Comparison of ENCODE assay signal across 10 cellular contexts in genomic region chr6:31495580-31495979, GRCh38. TPM values are rescaled to one million over a fixed set of nuclear protein-coding genes. Genes with fewer than 3 reads are reported as not detected.
A peak's percentile ranks its signal among the peaks of the same experiment; 100 is the strongest.
DNase-seq lines count a peak whose midpoint lies in the region; ATAC-seq and TF ChIP-seq lines count a peak whose summit lies in the region.
"Had no signal": no experiment of that assay in that cellular context is flagged by ENCODE, and none has a peak within 500 bp of the region (broad histone marks: within the 10 kb centered on the region; RNA-seq: fewer than 3 reads in every experiment).

No MANE protein-coding gene starts in this region.

- no peaks in the 10 kb centered on the region for H3K36me3 Mint-ChIP-seq in naive thymus-derived CD8-positive, alpha-beta T cell

- intact Hi-C loops in sigmoid colon (cut with DNase I), result loop anchor here (2.0 kb wide), 1 partner anchor 45 kb away; no protein-coding TSS in a partner anchor

- H3K27me3 Mint-ChIP-seq in naive thymus-derived CD8-positive, alpha-beta T cell, result no peaks in the 10 kb centered on the region

- H3K4me3 ChIP-seq in Loucy (ENCODE audit: low read length, poor library complexity, severe bottlenecking), result peak overlapping the region; percentile 94
- H3K4me3 ChIP-seq in brain microvascular endothelial cell (ENCODE audit: low read depth, low read length), result peak overlapping the region; percentile 54
- H3K4me3 ChIP-seq in sigmoid colon, result no peak overlapping the region

- peak overlapping the region; percentile 94 for H3K9ac ChIP-seq in Loucy (ENCODE audit: low read depth, low read length, poor library complexity, severe bottlenecking)

- H3K79me2 ChIP-seq in Loucy (ENCODE audit: insufficient read depth, low read length), result peaks cover 55% of the 10 kb centered on the region

- H3K27ac ChIP-seq in brain microvascular endothelial cell, result peak overlapping the region; percentile 93
- no peak overlapping the region for H3K27ac ChIP-seq in sigmoid colon

- WGBS in sigmoid colon, 2 donors, result 60 to 69% methylated on average over 2 of the region's 2 CpGs

- H3K27me3 ChIP-seq in Loucy (ENCODE audit: insufficient read depth, low read length, poor library complexity, severe bottlenecking) (no peaks in the 10 kb centered on the region), brain microvascular endothelial cell (replicated peaks) (no peaks in the 10 kb centered on the region), sigmoid colon (peaks cover 16 to 73% (median 40%) of the 10 kb centered on the region in 3 donors)
- H3K27me3 ChIP-seq: ascending aorta had no signal

- ATAC-seq in naive thymus-derived CD8-positive, alpha-beta T cell, result no peak
- ATAC-seq in HG02678 (IDR thresholded peaks at IDR 0.05; ENCODE audit: unreplicated experiment) (no peak), HG02938 (IDR thresholded peaks at IDR 0.05; ENCODE audit: unreplicated experiment) (no peak)

- H3K9me3 ChIP-seq in Loucy (ENCODE audit: insufficient read depth, low read depth, low read length) (no peaks in the 10 kb centered on the region), sigmoid colon (no peaks in the 10 kb centered on the region)
- H3K9me3 ChIP-seq: ascending aorta had no signal

- no peak for TF ChIP-seq EP300 in sigmoid colon (IDR thresholded peaks at IDR 0.05)

- H2AFZ ChIP-seq in Loucy (ENCODE audit: low read length), result no peak overlapping the region

- peak; percentile 78 for DNase-seq in EL
- peak; percentile 88 for DNase-seq in brain microvascular endothelial cell
- DNase-seq in naive thymus-derived CD8-positive, alpha-beta T cell, result no peak
- no peak for DNase-seq in islet precursor cell
- DNase-seq in sigmoid colon, result no peak
- DNase-seq: NCI-H2171 had no signal

- POLR2A ChIA-PET in naive thymus-derived CD8-positive, alpha-beta T cell (lab: Charles Lee), result interaction anchor here (0.6 to 7.2 kb wide), 12 partner anchors 33 to 1349 kb away, joined by 3 to 80 read pairs (median 4); partner anchors contain the start of genes BAG6, DDX39B, LTB and MCCD1

- peak overlapping the region; percentile 93 for H3K4me2 ChIP-seq in Loucy (ENCODE audit: low read depth, low read length, poor library complexity, severe bottlenecking)

- H3K27ac Mint-ChIP-seq in naive thymus-derived CD8-positive, alpha-beta T cell, result peak overlapping the region; percentile 41 to 96 (median 88)

- H3K36me3 ChIP-seq in Loucy (ENCODE audit: insufficient read depth, low read length), result no peaks in the 10 kb centered on the region
- no peaks in the 10 kb centered on the region for H3K36me3 ChIP-seq in brain microvascular endothelial cell (replicated peaks)
- no peaks in the 10 kb centered on the region for H3K36me3 ChIP-seq in sigmoid colon
- H3K36me3 ChIP-seq: ascending aorta had no signal

- no peak for TF ChIP-seq POLR2A in sigmoid colon (IDR thresholded peaks at IDR 0.05)

- H3K9me3 Mint-ChIP-seq in naive thymus-derived CD8-positive, alpha-beta T cell, result no peaks in the 10 kb centered on the region

- H3K9me2 ChIP-seq in Loucy (replicated peaks; ENCODE audit: low read depth, low read length), result no peaks in the 10 kb centered on the region

- no peaks in the 10 kb centered on the region for H3F3A ChIP-seq in Loucy (ENCODE audit: low read depth)

- TF ChIP-seq CTCF in Loucy (conservative IDR thresholded peaks at IDR 0.05; ENCODE audit: low read length) (no peak), brain microvascular endothelial cell (IDR thresholded peaks at IDR 0.05; ENCODE audit: low read depth, low read length, missing control alignments) (no peak), sigmoid colon (IDR thresholded peaks at IDR 0.05) (no peak)

- peaks cover 35 to 67% (median 62%) of the 10 kb centered on the region in 4 donors for H3K4me1 Mint-ChIP-seq in naive thymus-derived CD8-positive, alpha-beta T cell

- in situ Hi-C loops in brain microvascular endothelial cell (cut with HindIII; ENCODE audit: low pct_ligation_motif_present, low sequenced_read_pairs), result no loop called here

- peak overlapping the region; percentile 74 to 97 (median 81) for H3K4me3 Mint-ChIP-seq in naive thymus-derived CD8-positive, alpha-beta T cell

- H3K4me1 ChIP-seq in Loucy (ENCODE audit: insufficient read depth, low read length, poor library complexity, severe bottlenecking), result peaks cover 37% of the 10 kb centered on the region
- H3K4me1 ChIP-seq in sigmoid colon, result peaks cover 0 to 34% (median 25%) of the 10 kb centered on the region in 4 donors

- peaks cover 14% of the 10 kb centered on the region for H4K20me1 ChIP-seq in Loucy (ENCODE audit: insufficient read depth, low read length, poor library complexity, severe bottlenecking)

RNA-seq across cellular contexts. Expression of gene MICB, which starts 2.4 kb away (rescaled TPM):
- 10 to 100 TPM; 12.3 to 13.8 TPM for total RNA-seq in naive thymus-derived CD8-positive, alpha-beta T cell
- 1 to 10 TPM; 3.3 to 4.7 (median 3.8) TPM for polyA plus RNA-seq in naive thymus-derived CD8-positive, alpha-beta T cell
- 1 to 10 TPM in 3 of 4 donors, under 1 TPM in 1; 0.71 to 3.3 (median 1.5) TPM for total RNA-seq in sigmoid colon
- 1 to 10 TPM in 2 of 3 donors, under 1 TPM in 1; 0.92 to 7.7 (median 1.2) TPM for polyA plus RNA-seq in sigmoid colon

RNA-seq across cellular contexts. Expression of gene MCCD1, which starts 33.2 kb away (rescaled TPM):
- not detected for total RNA-seq in naive thymus-derived CD8-positive, alpha-beta T cell
- not detected for polyA plus RNA-seq in naive thymus-derived CD8-positive, alpha-beta T cell
- total RNA-seq in sigmoid colon, result not detected
- not detected for polyA plus RNA-seq in sigmoid colon
- total RNA-seq: ascending aorta had no signal

RNA-seq across cellular contexts. Expression of gene DDX39B, which starts 46.2 kb away (rescaled TPM):
- 100 to 1,000 TPM; 679 to 768 TPM for total RNA-seq in naive thymus-derived CD8-positive, alpha-beta T cell
- polyA plus RNA-seq in naive thymus-derived CD8-positive, alpha-beta T cell, result 100 to 1,000 TPM in 1 of 3 donors, 10 to 100 TPM in 2; 53.6 to 104 (median 96.0) TPM
- total RNA-seq in sigmoid colon, result 100 to 1,000 TPM; 211 to 301 (median 239) TPM
- 100 to 1,000 TPM; 130 to 293 (median 153) TPM for polyA plus RNA-seq in sigmoid colon

RNA-seq across cellular contexts. Expression of gene ATP6V1G2, which starts 50.8 kb away (rescaled TPM):
- total RNA-seq in naive thymus-derived CD8-positive, alpha-beta T cell, result 1 to 10 TPM; 7.9 TPM
- under 1 TPM in 2 of 3 donors, not detected in 1; 0.55 to 0.56 TPM for polyA plus RNA-seq in naive thymus-derived CD8-positive, alpha-beta T cell
- 1 to 10 TPM; 2.8 to 9.1 (median 5.0) TPM for total RNA-seq in sigmoid colon
- 1 to 10 TPM in 1 of 3 donors, not detected in 2; 3.0 TPM for polyA plus RNA-seq in sigmoid colon
- total RNA-seq: ascending aorta had no signal

RNA-seq across cellular contexts. Expression of gene NFKBIL1, which starts 51.8 kb away (rescaled TPM):
- 10 to 100 TPM; 14.1 to 15.2 TPM for total RNA-seq in naive thymus-derived CD8-positive, alpha-beta T cell
- 10 to 100 TPM in 1 of 3 donors, 1 to 10 TPM in 2; 8.4 to 10.0 (median 8.5) TPM for polyA plus RNA-seq in naive thymus-derived CD8-positive, alpha-beta T cell
- 10 to 100 TPM; 32.5 to 55.1 (median 36.3) TPM for total RNA-seq in sigmoid colon
- 10 to 100 TPM; 18.0 to 31.3 (median 25.2) TPM for polyA plus RNA-seq in sigmoid colon

Comparison
In these comparisons a context has a peak if more than half of its experiments do, and no peak if none do; other contexts are left out.
1. DNase-seq: peak in EL (single experiment) and brain microvascular endothelial cell (single experiment); none in naive thymus-derived CD8-positive, alpha-beta T cell (0 of 10), islet precursor cell (single experiment) and sigmoid colon (single experiment).
2. H3K4me3 ChIP-seq: peak in Loucy (single experiment) and brain microvascular endothelial cell (single experiment); none in sigmoid colon (0 of 4).